In the genomic region with DNA sequence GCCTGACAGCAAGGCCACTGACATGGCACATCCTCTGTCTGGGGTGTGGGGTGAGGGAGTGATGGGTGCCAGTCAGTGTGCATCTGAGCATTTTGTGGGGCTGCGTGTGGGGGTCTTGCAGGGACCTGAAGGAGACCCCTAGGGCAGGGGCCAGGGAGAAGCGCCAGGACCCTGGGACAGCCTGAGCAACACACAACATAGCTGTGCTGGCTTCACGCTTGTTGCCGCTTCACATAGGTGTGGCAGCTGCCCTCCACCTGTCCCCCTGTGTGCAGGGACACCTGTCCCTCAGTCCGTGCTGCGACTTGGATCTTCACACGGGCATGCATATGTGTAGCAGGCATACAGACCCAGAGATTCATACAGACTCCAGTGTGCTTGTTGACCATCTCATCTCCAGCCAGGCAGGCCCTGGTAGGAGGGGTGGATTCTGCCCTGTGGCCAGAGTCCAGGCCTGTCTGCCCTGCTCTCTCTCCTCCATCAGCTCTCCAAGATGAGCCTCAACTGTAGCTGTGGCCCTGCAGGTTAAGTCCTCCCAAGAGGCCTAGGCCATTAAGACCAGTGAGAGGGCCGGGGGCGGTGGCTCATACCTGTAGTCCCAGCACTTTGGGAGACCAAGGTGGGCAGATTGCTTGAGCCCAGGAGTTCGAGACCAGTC, we compare ENCODE assay signal across 19 cellular contexts. TPM values are rescaled to one million over a fixed set of nuclear protein-coding genes. Genes with fewer than 3 reads are reported as not detected.
A peak's percentile ranks its signal among the peaks of the same experiment; 100 is the strongest.
DNase-seq lines count a peak whose midpoint lies in the region; ATAC-seq and TF ChIP-seq lines count a peak whose summit lies in the region.
"Had no signal": no experiment of that assay in that cellular context is flagged by ENCODE, and none has a peak within 500 bp of the region (broad histone marks: within the 10 kb centered on the region; RNA-seq: fewer than 3 reads in every experiment).

No MANE protein-coding gene starts in this region.

- no peaks in the 10 kb centered on the region for H3K27me3 Mint-ChIP-seq in activated T-helper 2 cell treated with anti-CD3 and anti-CD28 coated beads, Interferon-gamma antibody, Interleukin-2, Interleukin-4, amounts not matched to agents 10 μg/mL and 5 μg/mL and 100 μg/mL, durations not matched to agents 14 hours and 24 hours and 36 hours (ENCODE audit: low read depth)
- H3K27me3 Mint-ChIP-seq in neural crest cell (ENCODE audit: low read depth) = no peaks in the 10 kb centered on the region

- H3K36me3 ChIP-seq in upper lobe of right lung (no peaks in the 10 kb centered on the region), uterus (no peaks in the 10 kb centered on the region)
- H3K36me3 ChIP-seq: gastroesophageal sphincter, neutrophil, vagina had no signal

- H3K27me3 ChIP-seq in upper lobe of right lung (no peaks in the 10 kb centered on the region), uterus (no peaks in the 10 kb centered on the region)
- H3K27me3 ChIP-seq: vagina had no signal

- intact Hi-C loops in activated T-helper 2 cell treated with anti-CD3 and anti-CD28 coated beads, Interferon-gamma antibody, Interleukin-2, Interleukin-4, amounts not matched to agents 10 μg/mL and 5 μg/mL and 100 μg/mL, durations not matched to agents 14 hours and 24 hours and 36 hours (cut with micrococcal nuclease) = no loop called here
- intact Hi-C loops in upper lobe of right lung (cut with DNase I) = no loop called here
- intact Hi-C loops in uterus (cut with DNase I; ENCODE audit: low total_unique reads) = no loop called here

- H3K4me3 ChIP-seq in upper lobe of right lung (no peak overlapping the region), uterus (no peak overlapping the region)
- H3K4me3 ChIP-seq: gastroesophageal sphincter, K562, vagina had no signal

- in situ Hi-C loops in GM13977 (cut with MboI; ENCODE audit: low pct_unique_long_range_greater_than_20kb, low sequenced_read_pairs, unreplicated experiment) = no loop called here

- no peaks in the 10 kb centered on the region for H3K4me1 ChIP-seq in upper lobe of right lung
- no peaks in the 10 kb centered on the region for H3K4me1 ChIP-seq in uterus
- H3K4me1 ChIP-seq: gastroesophageal sphincter, vagina had no signal

- H3K9me3 Mint-ChIP-seq in activated naive CD4-positive, alpha-beta T cell treated with anti-CD3 and anti-CD28 coated beads, Interleukin-2, amount 50 U/mL, for 72 hours = no peaks in the 10 kb centered on the region
- H3K9me3 Mint-ChIP-seq in activated T-helper 2 cell treated with anti-CD3 and anti-CD28 coated beads, Interferon-gamma antibody, Interleukin-2, Interleukin-4, amounts not matched to agents 10 μg/mL and 5 μg/mL and 100 μg/mL, durations not matched to agents 14 hours and 24 hours and 36 hours = no peaks in the 10 kb centered on the region
- no peaks in the 10 kb centered on the region for H3K9me3 Mint-ChIP-seq in neural crest cell
- H3K9me3 Mint-ChIP-seq: activated T-helper 1 cell treated with anti-CD3 and anti-CD28 coated beads, Interleukin-12 subunit alpha, Interleukin-12 subunit beta, Interleukin-2, Interleukin-4 antibody, amounts not matched to agents 30 ng/mL and 10 ng/mL and 1 ng/mL, durations not matched to agents 14 hours and 24 hours and 36 hours had no signal

- no peak overlapping the region for H3K27ac Mint-ChIP-seq in activated naive CD4-positive, alpha-beta T cell treated with anti-CD3 and anti-CD28 coated beads, Interleukin-2, amount 50 U/mL, for 72 hours
- H3K27ac Mint-ChIP-seq in activated T-helper 2 cell treated with anti-CD3 and anti-CD28 coated beads, Interferon-gamma antibody, Interleukin-2, Interleukin-4, amounts not matched to agents 10 μg/mL and 5 μg/mL and 100 μg/mL, durations not matched to agents 14 hours and 24 hours and 36 hours = no peak overlapping the region
- H3K27ac Mint-ChIP-seq in neural crest cell (ENCODE audit: unreplicated experiment) = peak overlapping the region; percentile 27
- H3K27ac Mint-ChIP-seq: activated T-helper 1 cell treated with anti-CD3 and anti-CD28 coated beads, Interleukin-12 subunit alpha, Interleukin-12 subunit beta, Interleukin-2, Interleukin-4 antibody, amounts not matched to agents 30 ng/mL and 10 ng/mL and 1 ng/mL, durations not matched to agents 14 hours and 24 hours and 36 hours had no signal

- H3K36me3 Mint-ChIP-seq in activated naive CD4-positive, alpha-beta T cell treated with anti-CD3 and anti-CD28 coated beads, Interleukin-2, amount 50 U/mL, for 72 hours = no peaks in the 10 kb centered on the region
- no peaks in the 10 kb centered on the region for H3K36me3 Mint-ChIP-seq in activated T-helper 2 cell treated with anti-CD3 and anti-CD28 coated beads, Interferon-gamma antibody, Interleukin-2, Interleukin-4, amounts not matched to agents 10 μg/mL and 5 μg/mL and 100 μg/mL, durations not matched to agents 14 hours and 24 hours and 36 hours (ENCODE audit: low read depth)
- no peaks in the 10 kb centered on the region for H3K36me3 Mint-ChIP-seq in neural crest cell (ENCODE audit: low read depth)

- no peak for TF ChIP-seq CTCF in neural crest cell (conservative IDR thresholded peaks at IDR 0.05)
- TF ChIP-seq CTCF in upper lobe of right lung (IDR thresholded peaks at IDR 0.05) = no peak
- no peak for TF ChIP-seq CTCF in uterus (IDR thresholded peaks at IDR 0.05)
- no peak for TF ChIP-seq CTCF in GM13977 (IDR thresholded peaks at IDR 0.05; ENCODE audit: extremely low read depth, insufficient read depth, missing control alignments)

- H3K27ac ChIP-seq in upper lobe of right lung (no peak overlapping the region), uterus (no peak overlapping the region)
- H3K27ac ChIP-seq: gastroesophageal sphincter, neutrophil, RWPE1, vagina had no signal

- no peak for ATAC-seq in activated naive CD4-positive, alpha-beta T cell treated with anti-CD3 and anti-CD28 coated beads, Interleukin-2, amount 50 U/mL, for 72 hours
- no peak for ATAC-seq in upper lobe of right lung
- ATAC-seq: gastroesophageal sphincter, K562 had no signal

- no peak for TF ChIP-seq POLR2A in uterus (IDR thresholded peaks at IDR 0.05)

- DNase-seq in activated naive CD4-positive, alpha-beta T cell treated with anti-CD3 and anti-CD28 coated beads, Interleukin-2, amount 50 U/mL, for 72 hours (ENCODE audit: low spot score in 2 of 2) = peak; percentile 1 to 51
- DNase-seq in activated naive CD4-positive, alpha-beta T cell treated with anti-CD3 and anti-CD28 coated beads, Interleukin-2, amount 50 U/mL, for 16 hours = no peak
- peak; percentile 7 for DNase-seq in activated T-helper 2 cell treated with anti-CD3 and anti-CD28 coated beads, Interferon-gamma antibody, Interleukin-2, Interleukin-4, amounts not matched to agents 10 μg/mL and 5 μg/mL and 100 μg/mL, durations not matched to agents 14 hours and 24 hours and 36 hours (ENCODE audit: low spot score)
- DNase-seq in neural crest cell (ENCODE audit: low read depth, low spot score) = no peak
- DNase-seq in upper lobe of right lung = peak; percentile 52
- no peak for DNase-seq in uterus
- DNase-seq in GM13977 (ENCODE audit: low spot score) = no peak
- DNase-seq in COLO829 (ENCODE audit: low spot score) = no peak
- DNase-seq: DMS 273 treated with DMSO at 0.1 percent for 48 hours, NCI-H1048 had no signal

- H3K9me3 ChIP-seq in upper lobe of right lung (no peaks in the 10 kb centered on the region), uterus (no peaks in the 10 kb centered on the region)
- H3K9me3 ChIP-seq: gastroesophageal sphincter, neutrophil, vagina had no signal

- no peaks in the 10 kb centered on the region for H3K4me1 Mint-ChIP-seq in activated T-helper 2 cell treated with anti-CD3 and anti-CD28 coated beads, Interferon-gamma antibody, Interleukin-2, Interleukin-4, amounts not matched to agents 10 μg/mL and 5 μg/mL and 100 μg/mL, durations not matched to agents 14 hours and 24 hours and 36 hours (ENCODE audit: low read depth)
- no peaks in the 10 kb centered on the region for H3K4me1 Mint-ChIP-seq in neural crest cell

- H3K4me3 Mint-ChIP-seq in activated T-helper 2 cell treated with anti-CD3 and anti-CD28 coated beads, Interferon-gamma antibody, Interleukin-2, Interleukin-4, amounts not matched to agents 10 μg/mL and 5 μg/mL and 100 μg/mL, durations not matched to agents 14 hours and 24 hours and 36 hours (ENCODE audit: low read depth) = no peak overlapping the region
- H3K4me3 Mint-ChIP-seq in neural crest cell = no peak overlapping the region
- H3K4me3 Mint-ChIP-seq: activated T-helper 1 cell treated with anti-CD3 and anti-CD28 coated beads, Interleukin-12 subunit alpha, Interleukin-12 subunit beta, Interleukin-2, Interleukin-4 antibody, amounts not matched to agents 30 ng/mL and 10 ng/mL and 1 ng/mL, durations not matched to agents 14 hours and 24 hours and 36 hours had no signal

RNA-seq across cellular contexts. Expression of gene NPBWR2, which starts 3.2 kb away (rescaled TPM):
- not detected for total RNA-seq in activated naive CD4-positive, alpha-beta T cell treated with anti-CD3 and anti-CD28 coated beads, Interleukin-2, amount 50 U/mL, for 72 hours
- total RNA-seq in activated T-helper 2 cell treated with anti-CD3 and anti-CD28 coated beads, Interferon-gamma antibody, Interleukin-2, Interleukin-4, amounts not matched to agents 10 μg/mL and 5 μg/mL and 100 μg/mL, durations not matched to agents 14 hours and 24 hours and 36 hours = not detected in 2 replicates
- total RNA-seq in neural crest cell (not detected in 2 replicates), upper lobe of right lung (not detected), uterus (not detected)
- total RNA-seq: activated T-helper 1 cell treated with anti-CD3 and anti-CD28 coated beads, Interleukin-12 subunit alpha, Interleukin-12 subunit beta, Interleukin-2, Interleukin-4 antibody, amounts not matched to agents 30 ng/mL and 10 ng/mL and 1 ng/mL, durations not matched to agents 14 hours and 24 hours and 36 hours; gastroesophageal sphincter; K562; mesenteric fat pad; skeletal muscle tissue; T-helper 1 cell treated with Interleukin-12 subunit alpha and Interleukin-12 subunit beta and Interleukin-4 antibody, amounts not matched to agents 30 ng/mL and 1 ng/mL, for 36 hours; vagina had no signal

RNA-seq across cellular contexts. Expression of gene LKAAEAR1, which starts 26.3 kb away (rescaled TPM):
- total RNA-seq in activated naive CD4-positive, alpha-beta T cell treated with anti-CD3 and anti-CD28 coated beads, Interleukin-2, amount 50 U/mL, for 72 hours = not detected
- total RNA-seq in activated T-helper 2 cell treated with anti-CD3 and anti-CD28 coated beads, Interferon-gamma antibody, Interleukin-2, Interleukin-4, amounts not matched to agents 10 μg/mL and 5 μg/mL and 100 μg/mL, durations not matched to agents 14 hours and 24 hours and 36 hours = 0.21 and 0.25 TPM in 2 replicates
- total RNA-seq in neural crest cell (not detected in 2 replicates), upper lobe of right lung (not detected), uterus (not detected)
- total RNA-seq: K562; mesenteric fat pad; T-helper 1 cell treated with Interleukin-12 subunit alpha and Interleukin-12 subunit beta and Interleukin-4 antibody, amounts not matched to agents 30 ng/mL and 1 ng/mL, for 36 hours; vagina had no signal

RNA-seq across cellular contexts. Expression of gene OPRL1, which starts 30.7 kb away (rescaled TPM):
- total RNA-seq in activated naive CD4-positive, alpha-beta T cell treated with anti-CD3 and anti-CD28 coated beads, Interleukin-2, amount 50 U/mL, for 72 hours = 1 to 10 TPM in 1 of 2 donors, under 1 TPM in 1; 0.32 to 1.2 TPM
- total RNA-seq in activated T-helper 2 cell treated with anti-CD3 and anti-CD28 coated beads, Interferon-gamma antibody, Interleukin-2, Interleukin-4, amounts not matched to agents 10 μg/mL and 5 μg/mL and 100 μg/mL, durations not matched to agents 14 hours and 24 hours and 36 hours = 0.32 and 0.41 TPM in 2 replicates
- total RNA-seq in neural crest cell (0.93 and 0.96 TPM in 2 replicates), upper lobe of right lung (1.9 TPM), uterus (1 to 10 TPM in 1 of 4 donors, under 1 TPM in 2, not detected in 1; 0.51 to 1.9 (median 0.64) TPM)

RNA-seq across cellular contexts. Expression of gene RGS19, which starts 31.2 kb away (rescaled TPM):
- total RNA-seq in activated naive CD4-positive, alpha-beta T cell treated with anti-CD3 and anti-CD28 coated beads, Interleukin-2, amount 50 U/mL, for 72 hours = 10 to 100 TPM; 21.5 to 47.8 TPM
- total RNA-seq in activated T-helper 2 cell treated with anti-CD3 and anti-CD28 coated beads, Interferon-gamma antibody, Interleukin-2, Interleukin-4, amounts not matched to agents 10 μg/mL and 5 μg/mL and 100 μg/mL, durations not matched to agents 14 hours and 24 hours and 36 hours = 42.0 and 43.3 TPM in 2 replicates
- 11.1 and 11.7 TPM in 2 replicates for total RNA-seq in neural crest cell
- 40.8 TPM for total RNA-seq in upper lobe of right lung
- 10 to 100 TPM in 1 of 4 donors, 1 to 10 TPM in 3; 4.6 to 38.8 (median 6.7) TPM for total RNA-seq in uterus

RNA-seq across cellular contexts. Expression of gene TCEA2, which starts 47.5 kb away (rescaled TPM):
- total RNA-seq in activated naive CD4-positive, alpha-beta T cell treated with anti-CD3 and anti-CD28 coated beads, Interleukin-2, amount 50 U/mL, for 72 hours = 10 to 100 TPM; 21.9 to 79.3 TPM
- total RNA-seq in activated T-helper 2 cell treated with anti-CD3 and anti-CD28 coated beads, Interferon-gamma antibody, Interleukin-2, Interleukin-4, amounts not matched to agents 10 μg/mL and 5 μg/mL and 100 μg/mL, durations not matched to agents 14 hours and 24 hours and 36 hours = 49.0 and 49.9 TPM in 2 replicates
- total RNA-seq in neural crest cell = 82.5 and 83.3 TPM in 2 replicates
- total RNA-seq in upper lobe of right lung = 40.2 TPM
- total RNA-seq in uterus = 10 to 100 TPM; 21.5 to 75.4 (median 27.2) TPM

Comparison
In these comparisons a context has a peak if more than half of its experiments do, and no peak if none do; other contexts are left out.
1. DNase-seq: peak in activated naive CD4-positive, alpha-beta T cell treated with anti-CD3 and anti-CD28 coated beads, Interleukin-2, amount 50 U/mL, for 72 hours (2 of 2), activated T-helper 2 cell treated with anti-CD3 and anti-CD28 coated beads, Interferon-gamma antibody, Interleukin-2, Interleukin-4, amounts not matched to agents 10 μg/mL and 5 μg/mL and 100 μg/mL, durations not matched to agents 14 hours and 24 hours and 36 hours (single experiment) and upper lobe of right lung (single experiment); none in activated naive CD4-positive, alpha-beta T cell treated with anti-CD3 and anti-CD28 coated beads, Interleukin-2, amount 50 U/mL, for 16 hours (single experiment), neural crest cell (single experiment), uterus (0 of 2), GM13977 (single experiment) and COLO829 (single experiment).